14 cellular contexts compared by ENCODE assay signal in the genomic region with DNA sequence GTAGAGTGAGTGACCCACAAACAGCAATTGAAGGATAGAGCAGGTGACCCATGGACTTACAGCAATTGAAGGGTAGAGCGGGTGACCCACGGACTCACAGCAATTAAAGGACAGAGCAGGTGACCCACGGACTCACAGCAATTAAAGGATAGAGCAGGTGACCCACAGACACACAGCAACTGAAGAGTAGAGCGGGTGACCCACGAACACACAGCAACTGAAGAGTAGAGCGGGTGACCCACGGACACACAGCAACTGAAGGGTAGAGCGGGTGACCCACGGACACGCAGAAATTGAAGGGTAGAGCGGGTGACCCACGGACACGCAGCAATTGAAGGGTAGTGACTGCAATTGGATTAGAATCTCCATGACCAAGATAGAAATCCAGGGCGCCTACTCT. TPM values are rescaled to one million over a fixed set of nuclear protein-coding genes. Genes with fewer than 3 reads are reported as not detected.
DNase-seq lines count a peak whose midpoint lies in the region; ATAC-seq and TF ChIP-seq lines count a peak whose summit lies in the region.
"Had no signal": no experiment of that assay in that cellular context is flagged by ENCODE, and none has a peak within 500 bp of the region (broad histone marks: within the 10 kb centered on the region; RNA-seq: fewer than 3 reads in every experiment).

No MANE protein-coding gene starts in this region.

- no peak overlapping the region for H3K9ac ChIP-seq in neuronal stem cell (ENCODE audit: low read depth, low read length, poor library complexity)

- H2BK12ac ChIP-seq in neuronal stem cell (ENCODE audit: low read length) = no peak overlapping the region

- no peak overlapping the region for H2BK120ac ChIP-seq in neuronal stem cell (ENCODE audit: low read depth, low read length)

- no peaks in the 10 kb centered on the region for H3K36me3 Mint-ChIP-seq in natural killer cell treated with Interleukin-12 subunit alpha and Interleukin-12 subunit beta and Interleukin-15 and Interleukin-18, amount 100 ng/mL, for 72 hours
- no peaks in the 10 kb centered on the region for H3K36me3 Mint-ChIP-seq in natural killer cell
- no peaks in the 10 kb centered on the region for H3K36me3 Mint-ChIP-seq in endothelial cell (ENCODE audit: low read depth, unreplicated experiment)
- H3K36me3 Mint-ChIP-seq: CD4-positive, alpha-beta memory T cell had no signal

- peak overlapping the region; percentile 24 for H2AK5ac ChIP-seq in neuronal stem cell (ENCODE audit: low read depth, low read length)

- no peak overlapping the region for H3K23ac ChIP-seq in neuronal stem cell (ENCODE audit: low read depth, low read length, poor library complexity)

- DNase-seq in natural killer cell treated with Interleukin-12 subunit alpha and Interleukin-12 subunit beta and Interleukin-15 and Interleukin-18, amount 100 ng/mL, for 72 hours (ENCODE audit: low spot score) = peak; percentile 25
- DNase-seq in natural killer cell = no peak
- no peak for DNase-seq in endothelial cell (ENCODE audit: low spot score)
- no peak for DNase-seq in neuronal stem cell (ENCODE audit: low spot score)
- no peak for DNase-seq in Ammon's horn (ENCODE audit: low spot score)
- DNase-seq: BE2C; CD4-positive, alpha-beta memory T cell; DMS153; DMS79 treated with DMSO at 0.1 percent for 48 hours; EL; H7 had no signal

- H3K27me3 ChIP-seq in neuronal stem cell (ENCODE audit: control insufficient read depth in 3 of 3, insufficient read depth in 3 of 3, low read depth in 1 of 3, low read length in 3 of 3) = no peaks in the 10 kb centered on the region
- H3K27me3 ChIP-seq: BE2C had no signal

- peaks cover 2 to 8% of the 10 kb centered on the region in 2 donors for H3K27me3 Mint-ChIP-seq in natural killer cell treated with Interleukin-12 subunit alpha and Interleukin-12 subunit beta and Interleukin-15 and Interleukin-18, amount 100 ng/mL, for 72 hours
- H3K27me3 Mint-ChIP-seq in natural killer cell (ENCODE audit: low read depth in 2 of 2) (peaks cover 10 to 13% of the 10 kb centered on the region in 2 donors), endothelial cell (ENCODE audit: unreplicated experiment) (peaks cover 3% of the 10 kb centered on the region)

- peaks cover 6 to 8% of the 10 kb centered on the region in 2 donors for H3K4me1 Mint-ChIP-seq in natural killer cell treated with Interleukin-12 subunit alpha and Interleukin-12 subunit beta and Interleukin-15 and Interleukin-18, amount 100 ng/mL, for 72 hours (ENCODE audit: low read depth in 2 of 2)
- peaks cover 7 to 13% of the 10 kb centered on the region in 2 donors for H3K4me1 Mint-ChIP-seq in natural killer cell
- H3K4me1 Mint-ChIP-seq in endothelial cell (ENCODE audit: unreplicated experiment) = peaks cover 5% of the 10 kb centered on the region

- H3K27ac ChIP-seq in neuronal stem cell (replicated peaks; ENCODE audit: low read length) = no peak overlapping the region
- H3K27ac ChIP-seq: C4-2B had no signal

- H3K79me1 ChIP-seq in neuronal stem cell (ENCODE audit: low read depth, low read length) = no peaks in the 10 kb centered on the region

- no peak overlapping the region for H3K4me2 ChIP-seq in neuronal stem cell (ENCODE audit: insufficient read depth, low read length, poor library complexity, severe bottlenecking)

- no peak overlapping the region for H4K8ac ChIP-seq in neuronal stem cell (ENCODE audit: low read depth, low read length)

- no peaks in the 10 kb centered on the region for H3K36me3 ChIP-seq in neuronal stem cell (replicated peaks in 1 of 2; ENCODE audit: control insufficient read depth in 2 of 2, insufficient read depth in 2 of 2, low read length in 2 of 2)
- H3K36me3 ChIP-seq: BE2C had no signal

- H2BK15ac ChIP-seq in neuronal stem cell (ENCODE audit: low read length) = no peak overlapping the region

- no peak overlapping the region for H3K4me3 Mint-ChIP-seq in natural killer cell treated with Interleukin-12 subunit alpha and Interleukin-12 subunit beta and Interleukin-15 and Interleukin-18, amount 100 ng/mL, for 72 hours
- no peak overlapping the region for H3K4me3 Mint-ChIP-seq in natural killer cell
- H3K4me3 Mint-ChIP-seq in endothelial cell (ENCODE audit: unreplicated experiment) = peak overlapping the region; percentile 22
- H3K4me3 Mint-ChIP-seq: CD4-positive, alpha-beta memory T cell had no signal

- no peak overlapping the region for H2BK5ac ChIP-seq in neuronal stem cell (ENCODE audit: low read length)

- no peak overlapping the region for H3K4me3 ChIP-seq in neuronal stem cell (ENCODE audit: low read length in 2 of 2)

- H3K4ac ChIP-seq in neuronal stem cell (ENCODE audit: low read length) = no peak overlapping the region

- no peak for ATAC-seq in natural killer cell treated with Interleukin-12 subunit alpha and Interleukin-12 subunit beta and Interleukin-15 and Interleukin-18, amount 100 ng/mL, for 72 hours
- ATAC-seq in natural killer cell = no peak
- ATAC-seq in HG03520 (IDR thresholded peaks at IDR 0.05; ENCODE audit: unreplicated experiment) = no peak
- no peak for ATAC-seq in GM18873 (IDR thresholded peaks at IDR 0.05; ENCODE audit: low FRiP score, unreplicated experiment)

- TF ChIP-seq CTCF in natural killer cell (IDR thresholded peaks at IDR 0.05) (no peak), endothelial cell (IDR thresholded peaks at IDR 0.05; ENCODE audit: unreplicated experiment) (no peak)

- no peak overlapping the region for H3K27ac Mint-ChIP-seq in natural killer cell treated with Interleukin-12 subunit alpha and Interleukin-12 subunit beta and Interleukin-15 and Interleukin-18, amount 100 ng/mL, for 72 hours
- no peak overlapping the region for H3K27ac Mint-ChIP-seq in natural killer cell
- no peak overlapping the region for H3K27ac Mint-ChIP-seq in endothelial cell (ENCODE audit: unreplicated experiment)
- H3K27ac Mint-ChIP-seq: CD4-positive, alpha-beta memory T cell had no signal

- peaks cover 0 to 8% of the 10 kb centered on the region in 2 donors for H3K4me1 ChIP-seq in neuronal stem cell (ENCODE audit: control insufficient read depth in 2 of 2, insufficient read depth in 1 of 2, low read depth in 1 of 2, low read length in 2 of 2)

- intact Hi-C loops in natural killer cell (cut with micrococcal nuclease) = no loop called here

- no peak overlapping the region for H3K18ac ChIP-seq in neuronal stem cell (ENCODE audit: low read length)

- H2AFZ ChIP-seq in neuronal stem cell (ENCODE audit: low read length) = no peak overlapping the region

- WGBS in neuronal stem cell (ENCODE audit: extremely low coverage in 2 of 2, insufficient read length in 2 of 2, insufficient replicate concordance in 1 of 2), 2 donors = no CpG with 5 or more reads among the region's 14 CpGs

- no peaks in the 10 kb centered on the region for H3K9me3 ChIP-seq in neuronal stem cell (replicated peaks in 1 of 2; ENCODE audit: control insufficient read depth in 2 of 2, insufficient read depth in 1 of 2, low read depth in 1 of 2, low read length in 2 of 2)
- H3K9me3 ChIP-seq: BE2C had no signal

- no peak overlapping the region for H3K14ac ChIP-seq in neuronal stem cell (ENCODE audit: low read length)

- no peaks in the 10 kb centered on the region for H3K9me3 Mint-ChIP-seq in natural killer cell treated with Interleukin-12 subunit alpha and Interleukin-12 subunit beta and Interleukin-15 and Interleukin-18, amount 100 ng/mL, for 72 hours
- no peaks in the 10 kb centered on the region for H3K9me3 Mint-ChIP-seq in natural killer cell
- H3K9me3 Mint-ChIP-seq in endothelial cell (ENCODE audit: unreplicated experiment) = no peaks in the 10 kb centered on the region
- H3K9me3 Mint-ChIP-seq: CD4-positive, alpha-beta memory T cell had no signal

- H4K91ac ChIP-seq in neuronal stem cell (ENCODE audit: low read depth, low read length, poor library complexity) = no peak overlapping the region

RNA-seq across cellular contexts. Expression of gene TNK2, which starts 9.8 kb away (rescaled TPM):
- 100 to 1,000 TPM in 1 of 2 donors, 10 to 100 TPM in 1; 63.5 to 116 TPM for total RNA-seq in natural killer cell treated with Interleukin-12 subunit alpha and Interleukin-12 subunit beta and Interleukin-15 and Interleukin-18, amount 100 ng/mL, for 72 hours
- total RNA-seq in natural killer cell = 100 to 1,000 TPM; 169 to 207 (median 171) TPM
- 135 TPM for total RNA-seq in endothelial cell (ENCODE audit: unreplicated experiment)
- polyA plus RNA-seq in neuronal stem cell (2013, experiment 1 of 2) = 21.3 TPM
- polyA plus RNA-seq in neuronal stem cell (2013, experiment 2 of 2) = 20.7 TPM
